Comparison of ENCODE assay signal across 8 cellular contexts in genomic region chr16:11797957-11798299, GRCh38. TPM values are rescaled to one million over a fixed set of nuclear protein-coding genes. Genes with fewer than 3 reads are reported as not detected.
A peak's percentile ranks its signal among the peaks of the same experiment; 100 is the strongest.
DNase-seq lines count a peak whose midpoint lies in the region; ATAC-seq and TF ChIP-seq lines count a peak whose summit lies in the region.

No MANE protein-coding gene starts in this region.

- H3K27me3 ChIP-seq in thyroid gland = no peaks in the 10 kb centered on the region

- H3K27ac ChIP-seq in thyroid gland = peak overlapping the region; percentile 89 to 97 (median 96)

- TF ChIP-seq POLR2A in NB4 (IDR thresholded peaks at IDR 0.05; ENCODE audit: extremely low read depth, insufficient read length) = no peak
- no peak for TF ChIP-seq POLR2A in lower leg skin (IDR thresholded peaks at IDR 0.05)
- TF ChIP-seq POLR2A in thyroid gland (IDR thresholded peaks at IDR 0.05) = no peak

- no peak for ATAC-seq in HG02938 (IDR thresholded peaks at IDR 0.05; ENCODE audit: unreplicated experiment)

- peak overlapping the region; percentile 69 for H3K4me3 ChIP-seq in GM12875 (ENCODE audit: low read depth, low read length)
- H3K4me3 ChIP-seq in NB4 (ENCODE audit: low read depth, low read length) = peak overlapping the region; percentile 82
- peak overlapping the region; percentile 68 to 76 for H3K4me3 ChIP-seq in cardiac fibroblast (replicated peaks in 1 of 2; ENCODE audit: low read depth in 2 of 2, low read length in 2 of 2)
- peak overlapping the region; percentile 75 for H3K4me3 ChIP-seq in lower leg skin (ENCODE audit: low read depth, poor library complexity, severe bottlenecking)
- H3K4me3 ChIP-seq in thyroid gland (replicated peaks in 1 of 3) = peak overlapping the region; percentile 37 to 73 (median 68)

- no peak for DNase-seq in NB4 (ENCODE audit: low read depth)
- peak in 1 of 2 donors; percentile 33 for DNase-seq in cardiac fibroblast (ENCODE audit: low read depth in 2 of 2)
- DNase-seq in lower leg skin (ENCODE audit: low spot score in 2 of 2) = peak in 1 of 2 donors; percentile 86
- no peak for DNase-seq in thyroid gland
- DNase-seq in SIG-M5 treated with dmso at 0.1 percent for 504 hours (lab: John Stamatoyannopoulos, UW; ENCODE audit: unreplicated experiment) = no peak
- DNase-seq in iPS-NIHi7 (ENCODE audit: extremely low spot score) = no peak

- 2 to 7% methylated on average over 7 of the region's 7 CpGs for WGBS in lower leg skin, 2 donors
- 9 to 13% methylated on average over 7 of the region's 7 CpGs for WGBS in thyroid gland, 2 donors

- H3K9me3 ChIP-seq in thyroid gland = no peaks in the 10 kb centered on the region

- TF ChIP-seq CTCF in GM12875 (IDR thresholded peaks at IDR 0.05; ENCODE audit: borderline replicate concordance, insufficient read depth, low read depth, low read length) (no peak), NB4 (IDR thresholded peaks at IDR 0.05; ENCODE audit: low read depth, low read length) (no peak), cardiac fibroblast (IDR thresholded peaks at IDR 0.05; ENCODE audit: low read depth, low read length) (no peak), lower leg skin (IDR thresholded peaks at IDR 0.05) (no peak), thyroid gland (IDR thresholded peaks at IDR 0.05) (no peak)

- no peaks in the 10 kb centered on the region for H3K36me3 ChIP-seq in thyroid gland

- intact Hi-C loops in lower leg skin (cut with DNase I; ENCODE audit: low total_unique reads) (no loop called here), thyroid gland (cut with DNase I) (loop anchor here (5.0 kb wide), 1 partner anchor 56 kb away; the partner anchor contains the start of gene TXNDC11)

- peaks cover 37 to 45% of the 10 kb centered on the region in 2 donors for H3K4me1 ChIP-seq in thyroid gland

RNA-seq across cellular contexts. Expression of gene ZC3H7A, which starts 0.9 kb away (rescaled TPM):
- 10 to 100 TPM; 22.0 to 46.6 (median 31.3) TPM for total RNA-seq in lower leg skin
- 100 to 1,000 TPM in 1 of 4 donors, 10 to 100 TPM in 3; 48.9 to 105 (median 62.7) TPM for total RNA-seq in thyroid gland

RNA-seq across cellular contexts. Expression of gene RSL1D1, which starts 53.4 kb away (rescaled TPM):
- total RNA-seq in lower leg skin (100 to 1,000 TPM; 105 to 245 (median 166) TPM), thyroid gland (100 to 1,000 TPM in 3 of 4 donors, 10 to 100 TPM in 1; 82.4 to 426 (median 182) TPM)

RNA-seq across cellular contexts. Expression of gene TXNDC11, which starts 55.3 kb away (rescaled TPM):
- total RNA-seq in lower leg skin (10 to 100 TPM; 27.7 to 47.8 (median 40.0) TPM), thyroid gland (100 to 1,000 TPM in 3 of 4 donors, 10 to 100 TPM in 1; 77.3 to 135 (median 115) TPM)
